ENCODE assay signal across 6 cellular contexts in genomic region chr19:19137556-19138109, GRCh38. TPM values are rescaled to one million over a fixed set of nuclear protein-coding genes. Genes with fewer than 3 reads are reported as not detected.
DNase-seq lines count a peak whose midpoint lies in the region; ATAC-seq, FAIRE-seq and TF ChIP-seq lines count a peak whose summit lies in the region.

No MANE protein-coding gene starts in this region.

- 0 out of 2 replicates have a peak, but pooled peaks cover 4% of the 10 kb centered on the region for H3F3A ChIP-seq in GM23248 (ENCODE audit: insufficient read depth)

- ATAC-seq in HG03196 (IDR thresholded peaks at IDR 0.05; ENCODE audit: unreplicated experiment): no peak

- H3K9ac ChIP-seq in GM23248: peak overlapping the region; percentile 88
- peak overlapping the region; percentile 96 for H3K9ac ChIP-seq in astrocyte (ENCODE audit: low read length)

- no peak for FAIRE-seq in astrocyte (lab: Jason Lieb, UNC)

- H3K36me3 ChIP-seq in GM23248 (ENCODE audit: low read depth): no peaks in the 10 kb centered on the region
- no peaks in the 10 kb centered on the region for H3K36me3 ChIP-seq in astrocyte (ENCODE audit: insufficient read depth, low read length)

- peak overlapping the region; percentile 99 for H3K4me3 Mint-ChIP-seq in astrocyte (ENCODE audit: unreplicated experiment)

- H3K27ac Mint-ChIP-seq in astrocyte (ENCODE audit: unreplicated experiment): peak overlapping the region; percentile 85

- H3K27me3 Mint-ChIP-seq in astrocyte (ENCODE audit: low read depth, unreplicated experiment): peaks cover 7% of the 10 kb centered on the region

- H3K4me1 Mint-ChIP-seq in astrocyte (ENCODE audit: low read depth, unreplicated experiment): peaks cover 3% of the 10 kb centered on the region

- H3K4me1 ChIP-seq in GM23248 (ENCODE audit: insufficient read depth) (no peaks in the 10 kb centered on the region), astrocyte (ENCODE audit: insufficient read depth, low read length) (peaks cover 8% of the 10 kb centered on the region)

- H3K79me2 ChIP-seq in GM23248 (ENCODE audit: insufficient read depth) (0 out of 2 replicates have a peak, but pooled peaks cover 7% of the 10 kb centered on the region), astrocyte (ENCODE audit: insufficient read depth, low read length) (peaks cover 12% of the 10 kb centered on the region)

- WGBS in GM23248 (ENCODE audit: low coverage in 1 of 2, low lambda C conversion rate in 2 of 2, missing lambda C conversion rate in 2 of 2), 2 experiments: 3% methylated on average over 25 of the region's 25 CpGs

- no peaks in the 10 kb centered on the region for H3K27me3 ChIP-seq in GM23248 (replicated peaks; ENCODE audit: insufficient read depth)
- H3K27me3 ChIP-seq in astrocyte (ENCODE audit: insufficient read depth, low read length): no peaks in the 10 kb centered on the region

- H3K9me3 ChIP-seq in GM23248 (ENCODE audit: low read depth) (no peaks in the 10 kb centered on the region), astrocyte (ENCODE audit: insufficient read depth, low read depth, low read length) (no peaks in the 10 kb centered on the region)

- no peaks in the 10 kb centered on the region for H3K9me3 Mint-ChIP-seq in astrocyte (ENCODE audit: unreplicated experiment)

- in situ Hi-C loops in GM23248 (cut with MboI): no loop called here

- peaks cover 6% of the 10 kb centered on the region for H3K36me3 Mint-ChIP-seq in astrocyte (ENCODE audit: low read depth, unreplicated experiment)

- H3K4me3 ChIP-seq in GM23248 (peak overlapping the region; percentile 91), astrocyte (ENCODE audit: insufficient read depth, low read depth, low read length) (peak overlapping the region; percentile 89)

- DNase-seq in GM23248 (peak; percentile 61), astrocyte (ENCODE audit: low read depth) (no peak), myocyte (ENCODE audit: low read depth) (peak; percentile 26), NCI-H187 treated with DMSO at 0.1 percent for 48 hours (lab: John Stamatoyannopoulos, UW) (no peak), HK-2 (ENCODE audit: unreplicated experiment) (no peak)

- no peak overlapping the region for H3K27ac ChIP-seq in GM23248
- peak overlapping the region; percentile 75 for H3K27ac ChIP-seq in astrocyte (ENCODE audit: low read depth, low read length)

- H3K9me2 ChIP-seq in GM23248 (ENCODE audit: insufficient read depth): no peaks in the 10 kb centered on the region

- H4K20me1 ChIP-seq in GM23248 (ENCODE audit: insufficient read depth) (no peaks in the 10 kb centered on the region), astrocyte (ENCODE audit: insufficient read depth, low read length) (peaks cover 3% of the 10 kb centered on the region)

- peak overlapping the region; percentile 91 for H2AFZ ChIP-seq in GM23248
- H2AFZ ChIP-seq in astrocyte (ENCODE audit: low read depth, low read length): peak overlapping the region; percentile 94

- no peak for TF ChIP-seq CTCF in astrocyte (IDR thresholded peaks at IDR 0.05; ENCODE audit: insufficient read depth, low read depth, low read length)

- H3K4me2 ChIP-seq in GM23248 (ENCODE audit: unreplicated experiment) (peak overlapping the region; percentile 90), astrocyte (ENCODE audit: low read length) (peak overlapping the region; percentile 100)

RNA-seq across cellular contexts. Expression of gene TMEM161A, which starts 0.6 kb away (rescaled TPM):
- total RNA-seq in GM23248 (2014; rRNA removed; shearing (Covaris generic)): 33.7 and 36.8 TPM in 2 replicates
- 29.1 and 32.5 TPM in 2 replicates for polyA plus RNA-seq in GM23248 (2016; fragmentation: Nextera tagmentation; extraction: Ambion mirVana)
- total RNA-seq in astrocyte (27.2 and 33.8 TPM in 2 replicates), myocyte (38.0 and 48.0 TPM in 2 replicates)
- 28.7 TPM for polyA plus RNA-seq in myocyte (2012)

RNA-seq across cellular contexts. Expression of gene MEF2B, which starts 32.4 kb away (rescaled TPM):
- 0.22 and 0.38 TPM in 2 replicates for total RNA-seq in GM23248 (2014; rRNA removed; shearing (Covaris generic))
- polyA plus RNA-seq in GM23248 (2016; fragmentation: Nextera tagmentation; extraction: Ambion mirVana): 0.20 and 0.33 TPM in 2 replicates
- total RNA-seq in astrocyte: 0.58 and 1.7 TPM in 2 replicates
- not detected in 2 replicates for total RNA-seq in myocyte
- 0.33 TPM for polyA plus RNA-seq in myocyte (2012)

RNA-seq across cellular contexts. Expression of gene BORCS8, which starts 54.3 kb away (rescaled TPM):
- total RNA-seq in GM23248 (2014; rRNA removed; shearing (Covaris generic)): 9.7 and 14.7 TPM in 2 replicates
- 23.1 and 24.5 TPM in 2 replicates for polyA plus RNA-seq in GM23248 (2016; fragmentation: Nextera tagmentation; extraction: Ambion mirVana)
- 29.5 and 33.5 TPM in 2 replicates for total RNA-seq in astrocyte
- total RNA-seq in myocyte: 12.7 and 15.4 TPM in 2 replicates
- 23.9 TPM for polyA plus RNA-seq in myocyte (2012)

RNA-seq across cellular contexts. Expression of gene RFXANK, which starts 54.4 kb away (rescaled TPM):
- total RNA-seq in GM23248 (2014; rRNA removed; shearing (Covaris generic)): 30.6 and 42.6 TPM in 2 replicates
- 44.5 and 55.9 TPM in 2 replicates for polyA plus RNA-seq in GM23248 (2016; fragmentation: Nextera tagmentation; extraction: Ambion mirVana)
- 91.1 and 92.5 TPM in 2 replicates for total RNA-seq in astrocyte
- 46.4 and 55.4 TPM in 2 replicates for total RNA-seq in myocyte
- polyA plus RNA-seq in myocyte (2012): 78.6 TPM

Comparison
In these comparisons a context has a peak if more than half of its experiments do, and no peak if none do; other contexts are left out.
1. DNase-seq: peak in GM23248 (single experiment) and myocyte (single experiment); none in astrocyte (single experiment), NCI-H187 treated with DMSO at 0.1 percent for 48 hours (single experiment) and HK-2 (single experiment).